ENCODE assay signal across 2 cellular contexts in the genomic region with DNA sequence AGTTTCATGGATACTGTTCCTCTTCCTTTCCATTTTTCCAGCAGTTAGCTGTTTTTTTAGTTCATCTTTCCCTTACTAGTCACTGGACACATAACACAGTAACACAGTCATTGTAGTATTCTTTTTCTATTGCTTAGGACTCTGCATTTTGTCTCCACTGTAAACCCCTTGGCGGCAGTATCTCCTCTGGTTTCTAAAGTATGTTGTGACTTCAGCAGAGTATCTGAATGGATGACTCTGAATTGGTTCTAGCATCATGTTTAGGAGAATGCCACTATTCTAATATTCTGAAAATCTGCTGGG.
TF ChIP-seq lines count a peak whose summit lies in the region.

No MANE protein-coding gene starts in this region.

TF ChIP-seq in SK-N-SH, 30 proteins besides CTCF, POLR2A, EP300 and RAD21 (continued from another document):
- no peak for TF ChIP-seq REST (IDR thresholded peaks at IDR 0.05; ENCODE audit: low read depth, low read length)
- no peak for TF ChIP-seq ZBTB33 (IDR thresholded peaks at IDR 0.05; ENCODE audit: borderline replicate concordance, low read depth)
- no peak for TF ChIP-seq TEAD4 (IDR thresholded peaks at IDR 0.05; ENCODE audit: borderline replicate concordance, insufficient read depth)
- TF ChIP-seq GATA2 (CRISPR knock-in tag; IDR thresholded peaks at IDR 0.05) = no peak
- TF ChIP-seq TCF12 (IDR thresholded peaks at IDR 0.05) = no peak
- TF ChIP-seq SIN3A (IDR thresholded peaks at IDR 0.05; ENCODE audit: borderline replicate concordance, low read depth, low read length) = no peak
- TF ChIP-seq FOSL2 (IDR thresholded peaks at IDR 0.05; ENCODE audit: borderline replicate concordance, low read depth) = no peak
- TF ChIP-seq, protein P1, sequence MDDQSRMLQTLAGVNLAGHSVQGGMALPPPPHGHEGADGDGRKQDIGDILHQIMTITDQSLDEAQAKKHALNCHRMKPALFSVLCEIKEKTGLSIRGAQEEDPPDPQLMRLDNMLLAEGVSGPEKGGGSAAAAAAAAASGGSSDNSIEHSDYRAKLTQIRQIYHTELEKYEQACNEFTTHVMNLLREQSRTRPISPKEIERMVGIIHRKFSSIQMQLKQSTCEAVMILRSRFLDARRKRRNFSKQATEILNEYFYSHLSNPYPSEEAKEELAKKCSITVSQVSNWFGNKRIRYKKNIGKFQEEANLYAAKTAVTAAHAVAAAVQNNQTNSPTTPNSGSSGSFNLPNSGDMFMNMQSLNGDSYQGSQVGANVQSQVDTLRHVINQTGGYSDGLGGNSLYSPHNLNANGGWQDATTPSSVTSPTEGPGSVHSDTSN (IDR thresholded peaks at IDR 0.05) = no peak

TF ChIP-seq in SK-N-SH treated with all-trans-retinoic acid at 6 μM for 48 hours, 23 proteins besides CTCF, POLR2A, EP300 and RAD21 (continued from another document):
- TF ChIP-seq, protein P2, sequence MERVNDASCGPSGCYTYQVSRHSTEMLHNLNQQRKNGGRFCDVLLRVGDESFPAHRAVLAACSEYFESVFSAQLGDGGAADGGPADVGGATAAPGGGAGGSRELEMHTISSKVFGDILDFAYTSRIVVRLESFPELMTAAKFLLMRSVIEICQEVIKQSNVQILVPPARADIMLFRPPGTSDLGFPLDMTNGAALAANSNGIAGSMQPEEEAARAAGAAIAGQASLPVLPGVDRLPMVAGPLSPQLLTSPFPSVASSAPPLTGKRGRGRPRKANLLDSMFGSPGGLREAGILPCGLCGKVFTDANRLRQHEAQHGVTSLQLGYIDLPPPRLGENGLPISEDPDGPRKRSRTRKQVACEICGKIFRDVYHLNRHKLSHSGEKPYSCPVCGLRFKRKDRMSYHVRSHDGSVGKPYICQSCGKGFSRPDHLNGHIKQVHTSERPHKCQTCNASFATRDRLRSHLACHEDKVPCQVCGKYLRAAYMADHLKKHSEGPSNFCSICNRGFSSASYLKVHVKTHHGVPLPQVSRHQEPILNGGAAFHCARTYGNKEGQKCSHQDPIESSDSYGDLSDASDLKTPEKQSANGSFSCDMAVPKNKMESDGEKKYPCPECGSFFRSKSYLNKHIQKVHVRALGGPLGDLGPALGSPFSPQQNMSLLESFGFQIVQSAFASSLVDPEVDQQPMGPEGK (CRISPR knock-in tag; IDR thresholded peaks at IDR 0.05; ENCODE audit: borderline replicate concordance) = no peak
- TF ChIP-seq TOX (CRISPR knock-in tag; IDR thresholded peaks at IDR 0.05; ENCODE audit: borderline replicate concordance) = no peak
- no peak for TF ChIP-seq ZFP3 (CRISPR knock-in tag; IDR thresholded peaks at IDR 0.05)
- TF ChIP-seq ISL1 (CRISPR knock-in tag; IDR thresholded peaks at IDR 0.05) = no peak
- no peak for TF ChIP-seq PPARA (CRISPR knock-in tag; IDR thresholded peaks at IDR 0.05; ENCODE audit: borderline replicate concordance)
- no peak for TF ChIP-seq CSDC2 (CRISPR knock-in tag; IDR thresholded peaks at IDR 0.05)
- TF ChIP-seq CREB5 (CRISPR knock-in tag; IDR thresholded peaks at IDR 0.05; ENCODE audit: low read depth) = no peak
- TF ChIP-seq TCF4 (CRISPR knock-in tag; IDR thresholded peaks at IDR 0.05; ENCODE audit: borderline replicate concordance) = no peak
- TF ChIP-seq, protein P3, sequence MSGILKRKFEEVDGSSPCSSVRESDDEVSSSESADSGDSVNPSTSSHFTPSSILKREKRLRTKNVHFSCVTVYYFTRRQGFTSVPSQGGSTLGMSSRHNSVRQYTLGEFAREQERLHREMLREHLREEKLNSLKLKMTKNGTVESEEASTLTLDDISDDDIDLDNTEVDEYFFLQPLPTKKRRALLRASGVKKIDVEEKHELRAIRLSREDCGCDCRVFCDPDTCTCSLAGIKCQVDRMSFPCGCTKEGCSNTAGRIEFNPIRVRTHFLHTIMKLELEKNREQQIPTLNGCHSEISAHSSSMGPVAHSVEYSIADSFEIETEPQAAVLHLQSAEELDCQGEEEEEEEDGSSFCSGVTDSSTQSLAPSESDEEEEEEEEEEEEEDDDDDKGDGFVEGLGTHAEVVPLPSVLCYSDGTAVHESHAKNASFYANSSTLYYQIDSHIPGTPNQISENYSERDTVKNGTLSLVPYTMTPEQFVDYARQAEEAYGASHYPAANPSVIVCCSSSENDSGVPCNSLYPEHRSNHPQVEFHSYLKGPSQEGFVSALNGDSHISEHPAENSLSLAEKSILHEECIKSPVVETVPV (CRISPR knock-in tag; IDR thresholded peaks at IDR 0.05) = no peak
TF ChIP-seq in SK-N-SH treated with all-trans-retinoic acid at 6 μM for 48 hours: peak in this region for 0.
